ENCODE assay signal across 14 cellular contexts in the genomic region with DNA sequence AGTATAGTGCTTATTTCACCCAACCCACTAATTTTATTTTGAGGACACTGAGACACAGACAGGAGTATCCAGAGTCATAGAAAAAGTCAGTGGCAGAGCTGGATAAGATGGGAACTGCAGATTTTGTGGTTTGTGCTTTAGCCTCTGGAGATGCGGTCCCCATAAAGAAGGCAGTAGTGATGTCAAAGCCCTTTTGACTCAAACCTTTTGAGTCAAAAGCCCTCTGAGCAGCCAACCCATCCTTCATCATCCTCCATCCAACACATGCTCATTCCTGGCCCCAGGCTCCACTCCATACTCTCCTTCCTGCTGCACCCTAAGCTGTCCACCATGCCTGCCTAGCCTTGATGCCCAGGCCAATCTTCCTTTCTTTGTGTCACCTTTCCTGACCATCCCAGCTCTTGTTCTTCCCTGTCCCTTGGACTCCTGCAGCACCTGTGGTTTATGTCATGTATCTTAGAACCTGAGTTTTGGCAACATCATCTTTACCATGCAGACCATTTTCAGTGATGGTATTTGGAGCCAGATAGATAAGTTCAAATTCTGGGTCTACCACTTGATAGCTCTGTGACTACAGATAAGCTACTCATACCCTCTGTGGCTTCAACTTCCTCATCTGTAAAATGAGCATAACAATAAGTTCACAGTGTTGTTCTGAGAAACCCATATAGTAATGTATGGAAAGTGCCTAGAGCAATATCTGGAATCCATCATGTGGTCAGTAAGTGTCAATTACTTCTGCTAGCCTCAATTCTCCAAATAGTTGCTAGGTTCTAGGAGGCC. TPM values are rescaled to one million over a fixed set of nuclear protein-coding genes. Genes with fewer than 3 reads are reported as not detected.
DNase-seq lines count a peak whose midpoint lies in the region; ATAC-seq and TF ChIP-seq lines count a peak whose summit lies in the region.
"Had no signal": no experiment of that assay in that cellular context is flagged by ENCODE, and none has a peak within 500 bp of the region (broad histone marks: within the 10 kb centered on the region; RNA-seq: fewer than 3 reads in every experiment).

No MANE protein-coding gene starts in this region.

- intact Hi-C loops in CD14-positive monocyte (cut with micrococcal nuclease): no loop called here

- peaks cover 0 to 2% (median 0%) of the 10 kb centered on the region in 7 donors for H3K9me3 Mint-ChIP-seq in CD14-positive monocyte
- H3K9me3 Mint-ChIP-seq in activated CD8-positive, alpha-beta T cell treated with anti-CD3 and anti-CD28 coated beads, Interleukin-2, amount 10 ng/mL, durations not matched to agents 7 days and 5 days (ENCODE audit: insufficient read depth): peaks cover 4% of the 10 kb centered on the region

- no peak overlapping the region for H3K4me3 Mint-ChIP-seq in CD14-positive monocyte
- H3K4me3 Mint-ChIP-seq in activated CD8-positive, alpha-beta T cell treated with anti-CD3 and anti-CD28 coated beads, Interleukin-2, amount 10 ng/mL, durations not matched to agents 7 days and 5 days: peak overlapping the region; percentile 50

- CTCF ChIA-PET in activated CD8-positive, alpha-beta T cell treated with anti-CD3 and anti-CD28 coated beads, Interleukin-2, amount 10 ng/mL, durations not matched to agents 7 days and 5 days (lab: Charles Lee): interaction anchor here (0.6 to 7.5 kb wide), 10 partner anchors 8 to 325 kb away, joined by 3 to 76 read pairs (median 4); a partner anchor contains a TSS

- TF ChIP-seq CTCF in CD14-positive monocyte (IDR thresholded peaks at IDR 0.05): no peak

- no peak overlapping the region for H3K4me3 ChIP-seq in MG63
- H3K4me3 ChIP-seq: right lobe of liver had no signal

- H3K9me3 ChIP-seq in MG63: no peaks in the 10 kb centered on the region
- H3K9me3 ChIP-seq: BE2C, right lobe of liver had no signal

- H3K4me1 Mint-ChIP-seq in CD14-positive monocyte: peaks cover 55% of the 10 kb centered on the region
- peaks cover 98% of the 10 kb centered on the region for H3K4me1 Mint-ChIP-seq in activated CD8-positive, alpha-beta T cell treated with anti-CD3 and anti-CD28 coated beads, Interleukin-2, amount 10 ng/mL, durations not matched to agents 7 days and 5 days (ENCODE audit: low read depth)

- no peak for DNase-seq in CD14-positive monocyte (ENCODE audit: low spot score)
- no peak for DNase-seq in activated CD8-positive, alpha-beta T cell treated with anti-CD3 and anti-CD28 coated beads, Interleukin-2, amount 10 ng/mL, durations not matched to agents 7 days and 5 days
- DNase-seq in DMS 273 (lab: John Stamatoyannopoulos, UW; ENCODE audit: unreplicated experiment): no peak
- DNase-seq in MG63: no peak
- DNase-seq in NCI-H510A (lab: John Stamatoyannopoulos, UW): no peak
- no peak for DNase-seq in iPS-NIHi7 (ENCODE audit: extremely low spot score)
- DNase-seq: BE2C, head of caudate nucleus, mesenchymal stem cell, NCI-H2227 treated with DMSO at 0.1 percent for 48 hours, right lobe of liver had no signal

- POLR2A ChIA-PET in activated CD8-positive, alpha-beta T cell treated with anti-CD3 and anti-CD28 coated beads, Interleukin-2, amount 10 ng/mL, durations not matched to agents 7 days and 5 days (lab: Charles Lee): interaction anchor here (0.6 to 4.7 kb wide), 11 partner anchors 8 to 88 kb away, joined by 3 to 51 read pairs (median 4); a partner anchor contains a TSS

- peak overlapping the region in 4 of 7 donors; percentile 2 to 71 (median 12) for H3K27ac Mint-ChIP-seq in CD14-positive monocyte
- peak overlapping the region; percentile 90 for H3K27ac Mint-ChIP-seq in activated CD8-positive, alpha-beta T cell treated with anti-CD3 and anti-CD28 coated beads, Interleukin-2, amount 10 ng/mL, durations not matched to agents 7 days and 5 days

- H3K36me3 Mint-ChIP-seq in CD14-positive monocyte: peaks cover 0 to under 1% of the 10 kb centered on the region in 2 donors
- peaks cover 91% of the 10 kb centered on the region for H3K36me3 Mint-ChIP-seq in activated CD8-positive, alpha-beta T cell treated with anti-CD3 and anti-CD28 coated beads, Interleukin-2, amount 10 ng/mL, durations not matched to agents 7 days and 5 days (ENCODE audit: low read depth)

- H3K27me3 ChIP-seq in MG63: peaks cover 8% of the 10 kb centered on the region; the same call in 1 of the 2 replicates
- H3K27me3 ChIP-seq: right lobe of liver had no signal

- H3K27me3 Mint-ChIP-seq in CD14-positive monocyte (ENCODE audit: low read depth in 3 of 3): peaks cover 0 to 3% (median 0%) of the 10 kb centered on the region in 3 donors
- no peaks in the 10 kb centered on the region for H3K27me3 Mint-ChIP-seq in activated CD8-positive, alpha-beta T cell treated with anti-CD3 and anti-CD28 coated beads, Interleukin-2, amount 10 ng/mL, durations not matched to agents 7 days and 5 days (ENCODE audit: low read depth)

- no peaks in the 10 kb centered on the region for H3K36me3 ChIP-seq in MG63
- H3K36me3 ChIP-seq: BE2C, right lobe of liver had no signal

- ATAC-seq in GM18519 (IDR thresholded peaks at IDR 0.05; ENCODE audit: low FRiP score, unreplicated experiment) (peak; percentile 22), HG03575 (IDR thresholded peaks at IDR 0.05; ENCODE audit: extremely low read depth, insufficient number of reproducible peaks, low FRiP score, unreplicated experiment) (peak; percentile 25)
- ATAC-seq in activated CD8-positive, alpha-beta T cell treated with anti-CD3 and anti-CD28 coated beads, Interleukin-2, amount 10 ng/mL, durations not matched to agents 7 days and 5 days: peak; percentile 27
- ATAC-seq: right lobe of liver had no signal

RNA-seq across cellular contexts. Expression of a gene that starts 20.1 kb away (rescaled TPM):
- under 1 TPM in 1 of 2 donors, not detected in 1; 0.65 TPM for polyA plus RNA-seq in CD14-positive monocyte
- total RNA-seq in activated CD8-positive, alpha-beta T cell treated with anti-CD3 and anti-CD28 coated beads, Interleukin-2, amount 10 ng/mL, durations not matched to agents 7 days and 5 days: 10 to 100 TPM; 48.5 to 50.1 TPM
- not detected in 2 replicates for total RNA-seq in MG63 (2014; rRNA removed; shearing (Covaris generic); ENCODE audit: low replicate concordance)

RNA-seq across cellular contexts. Expression of a gene that starts 47.5 kb away (rescaled TPM):
- polyA plus RNA-seq in CD14-positive monocyte: 10 to 100 TPM; 14.5 to 33.5 TPM
- 10 to 100 TPM; 14.0 to 15.4 TPM for total RNA-seq in activated CD8-positive, alpha-beta T cell treated with anti-CD3 and anti-CD28 coated beads, Interleukin-2, amount 10 ng/mL, durations not matched to agents 7 days and 5 days
- total RNA-seq in MG63 (2014; rRNA removed; shearing (Covaris generic); ENCODE audit: low replicate concordance): not detected in 2 replicates
- total RNA-seq: dermis microvascular lymphatic vessel endothelial cell had no signal

Comparison
In these comparisons a context has a peak if more than half of its experiments do, and no peak if none do; other contexts are left out.
1. RNA of a gene that starts 20.1 kb away (total RNA-seq): 48.5 to 50.1 TPM in activated CD8-positive, alpha-beta T cell treated with anti-CD3 and anti-CD28 coated beads, Interleukin-2, amount 10 ng/mL, durations not matched to agents 7 days and 5 days; not detected in MG63; every median in the first group is over 10 times any median in the second.
2. RNA of a gene that starts 47.5 kb away (total RNA-seq): 14.0 to 15.4 TPM in activated CD8-positive, alpha-beta T cell treated with anti-CD3 and anti-CD28 coated beads, Interleukin-2, amount 10 ng/mL, durations not matched to agents 7 days and 5 days; not detected in MG63; every median in the first group is over 10 times any median in the second.
3. Peak in every context shown above with its lines, with median percentiles within 50 percentile points of each other: ATAC-seq.